ENCODE assay signal across 15 cellular contexts in the genomic region with DNA sequence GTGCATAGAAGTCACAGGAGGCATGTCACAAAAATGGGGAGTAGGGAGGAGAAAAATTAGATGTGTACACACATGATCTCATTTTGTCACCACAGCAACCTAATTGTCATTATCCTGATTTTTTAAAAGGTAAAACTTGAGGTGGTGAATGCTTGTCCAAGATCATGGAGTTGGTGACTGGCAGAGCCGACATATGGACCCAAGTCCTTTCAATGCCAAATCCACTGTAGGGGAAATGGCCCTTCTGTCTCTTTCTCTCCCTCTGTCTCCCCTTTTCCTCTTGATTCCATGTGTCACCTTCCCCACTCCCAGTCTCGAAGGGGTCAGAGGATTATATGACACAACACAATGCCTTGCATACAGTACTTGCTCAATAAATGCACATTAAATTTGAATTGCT.
DNase-seq lines count a peak whose midpoint lies in the region; ATAC-seq and TF ChIP-seq lines count a peak whose summit lies in the region.
"Had no signal": no experiment of that assay in that cellular context is flagged by ENCODE, and none has a peak within 500 bp of the region (broad histone marks: within the 10 kb centered on the region; RNA-seq: fewer than 3 reads in every experiment).

No MANE protein-coding gene starts in this region.

- H3K4me3 ChIP-seq in adrenal gland (no peak overlapping the region), gastroesophageal sphincter (no peak overlapping the region), suprapubic skin (no peak overlapping the region), H7 (ENCODE audit: insufficient read depth, low read depth, low read length) (no peak overlapping the region)
- H3K4me3 ChIP-seq: gastrocnemius medialis had no signal

- H3K4me1 ChIP-seq in adrenal gland (replicated peaks in 1 of 2) (peaks cover 0 to 15% of the 10 kb centered on the region in 2 donors), gastroesophageal sphincter (peaks cover 4 to 15% (median 14%) of the 10 kb centered on the region in 3 donors), suprapubic skin (peaks cover 10% of the 10 kb centered on the region)
- H3K4me1 ChIP-seq: gastrocnemius medialis had no signal

- DNase-seq in DMS53 (lab: John Stamatoyannopoulos, UW) (peak; percentile 68), DMS53 treated with DMSO at 0.1 percent for 48 hours (lab: John Stamatoyannopoulos, UW; ENCODE audit: unreplicated experiment) (no peak), adrenal gland (no peak), suprapubic skin (ENCODE audit: low spot score in 2 of 2) (no peak), amygdala (lab: John Stamatoyannopoulos, UW) (no peak), H7 (no peak), DMS114 treated with DMSO at 0.1 percent for 48 hours (lab: John Stamatoyannopoulos, UW; ENCODE audit: unreplicated experiment) (no peak)
- DNase-seq: activated CD4-positive, alpha-beta T cell treated with anti-CD3 and anti-CD28 coated beads, Interleukin-2, amount 10 ng/mL, durations not matched to agents 7 days and 5 days; activated T-cell treated with anti-CD3 and anti-CD28 coated beads, Interleukin-2, amount 50 U/mL, for 4 hours; CD8-positive, alpha-beta T cell; naive B cell; NCI-H1048; T-helper 2 cell had no signal

- WGBS in adrenal gland, 4 donors = 68 to 87% (median 81%) methylated on average over 2 of the region's 2 CpGs
- WGBS in gastroesophageal sphincter (ENCODE audit: low coverage in 1 of 2), 2 donors = 85 to 87% methylated on average over 2 of the region's 2 CpGs
- WGBS in suprapubic skin = 84% methylated on average over 2 of the region's 2 CpGs

- ATAC-seq in gastroesophageal sphincter = no peak
- ATAC-seq: CD8-positive, alpha-beta T cell had no signal

- no peaks in the 10 kb centered on the region for H3K9me3 ChIP-seq in adrenal gland (replicated peaks in 1 of 3)
- H3K9me3 ChIP-seq in gastroesophageal sphincter = no peaks in the 10 kb centered on the region
- H3K9me3 ChIP-seq in suprapubic skin = no peaks in the 10 kb centered on the region
- H3K9me3 ChIP-seq: gastrocnemius medialis had no signal

- no peaks in the 10 kb centered on the region for H3K27me3 ChIP-seq in adrenal gland
- H3K27me3 ChIP-seq in gastroesophageal sphincter = no peaks in the 10 kb centered on the region
- H3K27me3 ChIP-seq in suprapubic skin = no peaks in the 10 kb centered on the region
- no peaks in the 10 kb centered on the region for H3K27me3 ChIP-seq in H7 (ENCODE audit: control insufficient read depth, insufficient read depth, low read length)
- H3K27me3 ChIP-seq: gastrocnemius medialis had no signal

- H3K36me3 ChIP-seq in adrenal gland (replicated peaks in 1 of 2) (no peaks in the 10 kb centered on the region), gastroesophageal sphincter (no peaks in the 10 kb centered on the region), suprapubic skin (no peaks in the 10 kb centered on the region), H7 (replicated peaks; ENCODE audit: control insufficient read depth, insufficient read depth, low read length) (no peaks in the 10 kb centered on the region)
- H3K36me3 ChIP-seq: gastrocnemius medialis had no signal

- intact Hi-C loops in adrenal gland (cut with DNase I) = no loop called here

- H3K27ac ChIP-seq in adrenal gland = peak overlapping the region in 4 of 5 donors; percentile 27 to 84 (median 73)
- H3K27ac ChIP-seq in gastroesophageal sphincter = peak overlapping the region in 3 of 4 donors; percentile 46 to 60 (median 58)
- peak overlapping the region; percentile 22 for H3K27ac ChIP-seq in suprapubic skin

- TF ChIP-seq CTCF in adrenal gland (IDR thresholded peaks at IDR 0.05) (no peak), gastroesophageal sphincter (IDR thresholded peaks at IDR 0.05) (no peak), suprapubic skin (IDR thresholded peaks at IDR 0.05) (no peak)

- TF ChIP-seq POLR2A in adrenal gland (IDR thresholded peaks at IDR 0.05) = no peak
- no peak for TF ChIP-seq POLR2A in gastroesophageal sphincter (IDR thresholded peaks at IDR 0.05)
- no peak for TF ChIP-seq POLR2A in suprapubic skin (IDR thresholded peaks at IDR 0.05)

- TF ChIP-seq EP300 in gastroesophageal sphincter (IDR thresholded peaks at IDR 0.05) (no peak), suprapubic skin (IDR thresholded peaks at IDR 0.05) (no peak)

Comparison
In these comparisons a context has a peak if more than half of its experiments do, and no peak if none do; other contexts are left out.
1. H3K27ac ChIP-seq: peak in every context shown above with its lines; median percentile 73 in adrenal gland; 58 in gastroesophageal sphincter; 22 in suprapubic skin.